21 cellular contexts compared by ENCODE assay signal in genomic region chr9:19199012-19199411, GRCh38.
"Had no signal": no experiment of that assay in that cellular context is flagged by ENCODE, and none has a peak within 500 bp of the region (broad histone marks: within the 10 kb centered on the region; RNA-seq: fewer than 3 reads in every experiment).

No MANE protein-coding gene starts in this region.

- H3K4me3 ChIP-seq: left ventricle myocardium inferior, spleen, testis, uterus had no signal

- H3K36me3 ChIP-seq: left ventricle myocardium inferior, spleen, uterus had no signal

- H3K27me3 ChIP-seq: spleen, testis, uterus had no signal

- H3K4me1 ChIP-seq: spleen had no signal

- H3K27ac ChIP-seq: left ventricle myocardium inferior, spleen had no signal

- DNase-seq: activated CD4-positive, alpha-beta memory T cell treated with anti-CD3 and anti-CD28 coated beads, Interleukin-2, amount 10 ng/mL, durations not matched to agents 7 days and 5 days; activated CD4-positive, alpha-beta T cell treated with anti-CD3 and anti-CD28 coated beads, Interleukin-2, amount 10 ng/mL, durations not matched to agents 24 days and 14 days; activated gamma-delta T cell treated with Interleukin-2 at 50 U/mL for 16 hours; aorta; caudate nucleus; dermis blood vessel endothelial cell; effector memory CD4-positive, alpha-beta T cell; glutamatergic neuron; hippocampal formation; kidney glomerular epithelial cell; left ventricle myocardium inferior; mammary epithelial cell; naive B cell; nucleus accumbens; retina; spleen; stimulated activated CD4-positive, alpha-beta T cell treated with anti-CD3 and anti-CD28 coated beads, Interleukin-4, amount 100 ng/mL, for 1 hour; stimulated activated naive CD4-positive, alpha-beta T cell; testis; trophoblast cell; uterus had no signal
